9 cellular contexts compared by ENCODE assay signal in genomic region chr1:39129514-39129913, GRCh38.
DNase-seq lines count a peak whose midpoint lies in the region; ATAC-seq and TF ChIP-seq lines count a peak whose summit lies in the region.
"Had no signal": no experiment of that assay in that cellular context is flagged by ENCODE, and none has a peak within 500 bp of the region (broad histone marks: within the 10 kb centered on the region; RNA-seq: fewer than 3 reads in every experiment).

No MANE protein-coding gene starts in this region.

- no peak overlapping the region for H3K4me3 ChIP-seq in CD4-positive, CD25-positive, alpha-beta regulatory T cell (ENCODE audit: low read depth, low read length)
- H3K4me3 ChIP-seq in IMR-90 (ENCODE audit: insufficient read depth, low read depth, low read length) = no peak overlapping the region
- H3K4me3 ChIP-seq in mammary epithelial cell (replicated peaks in 1 of 3; ENCODE audit: insufficient read depth in 1 of 3, low read depth in 2 of 3, low read length in 3 of 3) = no peak overlapping the region
- H3K4me3 ChIP-seq in muscle layer of colon (ENCODE audit: low read depth in 1 of 2, low read length in 2 of 2) = no peak overlapping the region
- H3K4me3 ChIP-seq: SK-N-MC had no signal

- POLR2A ChIA-PET in IMR-90 (lab: Charles Lee; ENCODE audit: unreplicated experiment) = no interaction called here

- H2AK5ac ChIP-seq in IMR-90 (ENCODE audit: low read depth, low read length) = peak overlapping the region; percentile 82

- H2BK15ac ChIP-seq in IMR-90 (ENCODE audit: low read depth, low read length) = 0 out of 3 replicates have a peak overlapping the region, but pooled peaks have one; percentile 24

- H2AFZ ChIP-seq in IMR-90 (replicated peaks; ENCODE audit: low read length, poor library complexity) (no peak overlapping the region), mammary epithelial cell (ENCODE audit: low read depth, low read length) (no peak overlapping the region)

- no peak overlapping the region for H3K27ac Mint-ChIP-seq in CD4-positive, CD25-positive, alpha-beta regulatory T cell

- H4K91ac ChIP-seq in IMR-90 (ENCODE audit: insufficient read depth, low read depth, low read length) = no peak overlapping the region

- H3K4ac ChIP-seq in IMR-90 (ENCODE audit: low read depth, low read length) = no peak overlapping the region

- H3K14ac ChIP-seq in IMR-90 (replicated peaks; ENCODE audit: low read depth, low read length) = 0 out of 2 replicates have a peak overlapping the region, but pooled peaks have one; percentile 23

- no peak overlapping the region for H3K27ac ChIP-seq in CD4-positive, CD25-positive, alpha-beta regulatory T cell (ENCODE audit: insufficient read depth, low read length, poor library complexity, severe bottlenecking)
- H3K27ac ChIP-seq in IMR-90 (ENCODE audit: insufficient read depth, low read length) = no peak overlapping the region
- H3K27ac ChIP-seq in mammary epithelial cell (ENCODE audit: insufficient read depth, low read depth, low read length) = peak overlapping the region; percentile 98
- peak overlapping the region; percentile 62 for H3K27ac ChIP-seq in muscle layer of colon (ENCODE audit: low read depth, low read length)
- H3K27ac ChIP-seq: SK-N-MC had no signal

- H3K27me3 ChIP-seq in CD4-positive, CD25-positive, alpha-beta regulatory T cell (ENCODE audit: control insufficient read depth, insufficient read depth, low read length) = no peaks in the 10 kb centered on the region
- H3K27me3 ChIP-seq in IMR-90 (ENCODE audit: control insufficient read depth, insufficient read depth, low read length) (no peaks in the 10 kb centered on the region), mammary epithelial cell (ENCODE audit: insufficient read depth, low read length) (no peaks in the 10 kb centered on the region), muscle layer of colon (ENCODE audit: control insufficient read depth in 1 of 2, insufficient read depth in 2 of 2, low read length in 2 of 2) (no peaks in the 10 kb centered on the region)

- no peak overlapping the region for H2BK20ac ChIP-seq in IMR-90 (ENCODE audit: low read depth, low read length)

- ATAC-seq in CD4-positive, CD25-positive, alpha-beta regulatory T cell (ENCODE audit: low read depth in 2 of 2) = no peak
- ATAC-seq in IMR-90 (ENCODE audit: low read depth) (peak; percentile 51), HG03342 (IDR thresholded peaks at IDR 0.05; ENCODE audit: unreplicated experiment) (no peak)

- dilution Hi-C loops in IMR-90 (cut with HindIII; ENCODE audit: low sequenced_read_pairs, unreplicated experiment) = no loop called here
- dilution Hi-C loops in mammary epithelial cell (cut with HindIII; ENCODE audit: low sequenced_read_pairs) = no loop called here

- DNase-seq in CD4-positive, CD25-positive, alpha-beta regulatory T cell = peak in 2 of 3 donors; percentile 4 to 27
- peak; percentile 58 for DNase-seq in IMR-90
- DNase-seq in mammary epithelial cell = peak; percentile 46
- no peak for DNase-seq in stimulated activated CD4-positive, alpha-beta T cell treated with anti-CD3 and anti-CD28 coated beads, Interleukin-1b, Interleukin-23, amount 100 ng/mL, for 48 hours
- DNase-seq in NCI-H1694 (lab: John Stamatoyannopoulos, UW) = no peak
- no peak for DNase-seq in activated CD4-positive, alpha-beta T cell treated with anti-CD3 and anti-CD28 coated beads, Interleukin-2, amount 50 U/mL, for 1 hour

- peak overlapping the region; percentile 13; the same call in 1 of the 2 replicates for H4K5ac ChIP-seq in IMR-90 (ENCODE audit: low read depth, low read length)

- intact Hi-C loops in IMR-90 (cut with micrococcal nuclease) = loop anchor here (1.0 kb wide), 1 partner anchor 62 kb away; no protein-coding TSS in a partner anchor
- intact Hi-C loops in mammary epithelial cell (cut with micrococcal nuclease) = loop anchor here (1.0 kb wide), 2 partner anchors 22 to 63 kb away; no protein-coding TSS in a partner anchor

- no TSS peak for BruUV-seq in IMR-90 (replicated peaks; lab: Mats Ljungman, UMichigan)
- TSS peak; percentile 8 for BruUV-seq in mammary epithelial cell (replicated peaks; lab: Mats Ljungman, UMichigan)

- H2BK120ac ChIP-seq in IMR-90 (ENCODE audit: low read depth, low read length) = no peak overlapping the region

- H3K4me1 Mint-ChIP-seq in CD4-positive, CD25-positive, alpha-beta regulatory T cell = peaks cover 0 to 5% (median 3%) of the 10 kb centered on the region in 4 donors

- H2AK9ac ChIP-seq in IMR-90 (replicated peaks; ENCODE audit: low read depth, low read length, poor library complexity) = no peak overlapping the region

- H3K18ac ChIP-seq in IMR-90 (ENCODE audit: low read depth, low read length) = no peak overlapping the region

- H3K79me1 ChIP-seq in IMR-90 (ENCODE audit: low read depth in 1 of 2, low read length in 2 of 2) = peaks cover 30 to 84% of the 10 kb centered on the region in 2 experiments

- no peaks in the 10 kb centered on the region for H3K36me3 Mint-ChIP-seq in CD4-positive, CD25-positive, alpha-beta regulatory T cell

- peak overlapping the region in 1 of 2 experiments; percentile 31; a peak in 1 of 4 replicates for H4K8ac ChIP-seq in IMR-90 (ENCODE audit: low read depth in 2 of 2, low read length in 2 of 2)

- H3K79me2 ChIP-seq in mammary epithelial cell (ENCODE audit: insufficient read depth, low read length) = peaks cover 87% of the 10 kb centered on the region

- H3K56ac ChIP-seq in IMR-90 (ENCODE audit: extremely low read depth, insufficient read depth, low read length) = no peak overlapping the region

- peak overlapping the region; percentile 41 for H2BK5ac ChIP-seq in IMR-90 (ENCODE audit: low read depth, low read length, poor library complexity, severe bottlenecking)

- no peak overlapping the region for H3K23ac ChIP-seq in IMR-90 (ENCODE audit: low read depth, low read length)

- no peaks in the 10 kb centered on the region for H3K9me3 ChIP-seq in CD4-positive, CD25-positive, alpha-beta regulatory T cell (ENCODE audit: control insufficient read depth in 2 of 2, low read length in 2 of 2)
- H3K9me3 ChIP-seq in IMR-90 (ENCODE audit: control insufficient read depth, insufficient read depth, low read length) (no peaks in the 10 kb centered on the region), mammary epithelial cell (replicated peaks; ENCODE audit: insufficient read depth, low read length) (no peaks in the 10 kb centered on the region), muscle layer of colon (ENCODE audit: low read length) (no peaks in the 10 kb centered on the region)

- H3K27me3 Mint-ChIP-seq in CD4-positive, CD25-positive, alpha-beta regulatory T cell = no peaks in the 10 kb centered on the region

- CTCF ChIA-PET in IMR-90 (lab: Yijun Ruan, JAX) (interaction anchor here (1.0 kb wide), 1 partner anchor 75 kb away, joined by 4 read pairs; the partner anchor contains the start of gene MACF1), mammary epithelial cell (lab: Charles Lee; ENCODE audit: low non-redundant PET) (no interaction called here)

- no peaks in the 10 kb centered on the region for H3K9me3 Mint-ChIP-seq in CD4-positive, CD25-positive, alpha-beta regulatory T cell

- peaks cover 29% of the 10 kb centered on the region for H3K9me1 ChIP-seq in IMR-90 (ENCODE audit: insufficient read depth, low read length)

- H3K9ac ChIP-seq in IMR-90 (ENCODE audit: low read depth, low read length) (no peak overlapping the region), mammary epithelial cell (ENCODE audit: insufficient read depth, low read length) (peak overlapping the region; percentile 87), muscle layer of colon (ENCODE audit: low read length) (no peak overlapping the region)

- no peaks in the 10 kb centered on the region for H3K4me1 ChIP-seq in CD4-positive, CD25-positive, alpha-beta regulatory T cell (ENCODE audit: control insufficient read depth, insufficient read depth, low read length, poor library complexity, severe bottlenecking)
- H3K4me1 ChIP-seq in IMR-90 (ENCODE audit: control insufficient read depth, insufficient read depth, low read length) (peaks cover 32% of the 10 kb centered on the region), mammary epithelial cell (ENCODE audit: insufficient read depth, low read length) (peaks cover 82% of the 10 kb centered on the region), muscle layer of colon (ENCODE audit: insufficient read depth, low read length) (peaks cover 50% of the 10 kb centered on the region)

- H3K4me2 ChIP-seq in IMR-90 (ENCODE audit: low read depth, low read length) (no peak overlapping the region), mammary epithelial cell (ENCODE audit: insufficient read depth, low read depth, low read length) (peak overlapping the region; percentile 69)

- peak; percentile 55 for TF ChIP-seq RAD21 in IMR-90 (IDR thresholded peaks at IDR 0.05; ENCODE audit: low read length)

- peak; percentile 53 for TF ChIP-seq CTCF in IMR-90 (conservative IDR thresholded peaks at IDR 0.05; ENCODE audit: low read depth, low read length)
- TF ChIP-seq CTCF in mammary epithelial cell (conservative IDR thresholded peaks at IDR 0.05 in 1 of 2, IDR thresholded peaks at IDR 0.05 in 1 of 2; ENCODE audit: extremely low read depth in 1 of 2, insufficient read depth in 1 of 2, low read depth in 1 of 2, low read length in 2 of 2) = peak in 1 of 2 donors; percentile 36

- no peak overlapping the region for H3K4me3 Mint-ChIP-seq in CD4-positive, CD25-positive, alpha-beta regulatory T cell

- TF ChIP-seq POLR2A in IMR-90 (IDR thresholded peaks at IDR 0.05; ENCODE audit: low read depth, low read length) = no peak

- H4K20me1 ChIP-seq in IMR-90 (ENCODE audit: insufficient read depth, low read length) (peaks cover 41% of the 10 kb centered on the region), mammary epithelial cell (ENCODE audit: insufficient read depth, low read length) (no peaks in the 10 kb centered on the region)

- no peaks in the 10 kb centered on the region for H3K36me3 ChIP-seq in CD4-positive, CD25-positive, alpha-beta regulatory T cell (ENCODE audit: control insufficient read depth, insufficient read depth, low read length)
- H3K36me3 ChIP-seq in IMR-90 (ENCODE audit: control insufficient read depth, insufficient read depth, low read length) (peaks cover 4% of the 10 kb centered on the region; the same call in 1 of the 2 replicates), mammary epithelial cell (ENCODE audit: insufficient read depth, low read length) (peaks cover 2% of the 10 kb centered on the region), muscle layer of colon (ENCODE audit: insufficient read depth, low read length) (no peaks in the 10 kb centered on the region)

- in situ Hi-C loops in IMR-90 (cut with MboI; ENCODE audit: low sequenced_read_pairs) (no loop called here), mammary epithelial cell (cut with MboI; ENCODE audit: low sequenced_read_pairs in 2 of 2) (no loop called here)

Comparison
In these comparisons a context has a peak if more than half of its experiments do, and no peak if none do; other contexts are left out.
1. DNase-seq: peak in CD4-positive, CD25-positive, alpha-beta regulatory T cell (2 of 3), IMR-90 (single experiment) and mammary epithelial cell (single experiment); none in stimulated activated CD4-positive, alpha-beta T cell treated with anti-CD3 and anti-CD28 coated beads, Interleukin-1b, Interleukin-23, amount 100 ng/mL, for 48 hours (single experiment), NCI-H1694 (single experiment) and activated CD4-positive, alpha-beta T cell treated with anti-CD3 and anti-CD28 coated beads, Interleukin-2, amount 50 U/mL, for 1 hour (single experiment).
2. H3K27ac ChIP-seq: peak in mammary epithelial cell (single experiment) and muscle layer of colon (single experiment); none in CD4-positive, CD25-positive, alpha-beta regulatory T cell (single experiment) and IMR-90 (single experiment).